Comparison of ENCODE assay signal across 23 cellular contexts in the genomic region with DNA sequence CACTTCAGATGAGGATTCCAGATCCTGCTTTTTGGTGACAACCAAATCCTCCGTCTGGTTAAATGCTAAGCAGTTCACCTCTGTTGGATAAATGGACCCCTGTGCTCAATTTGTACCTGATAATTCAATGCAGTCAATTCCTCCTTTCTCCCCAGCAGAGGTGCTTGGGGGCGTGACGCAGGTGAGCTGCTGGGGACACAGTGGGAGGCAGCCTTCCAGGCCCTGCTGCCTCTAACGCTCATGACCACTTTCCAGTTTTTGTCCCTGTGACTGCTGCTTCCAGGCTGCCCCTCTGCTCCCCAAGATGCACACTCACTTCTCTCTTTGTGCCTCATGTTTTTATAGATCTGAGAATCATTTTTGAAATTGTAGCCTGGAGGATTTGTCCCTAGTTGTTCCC.
DNase-seq lines count a peak whose midpoint lies in the region; ATAC-seq, FAIRE-seq and TF ChIP-seq lines count a peak whose summit lies in the region.
"Had no signal": no experiment of that assay in that cellular context is flagged by ENCODE, and none has a peak within 500 bp of the region (broad histone marks: within the 10 kb centered on the region; RNA-seq: fewer than 3 reads in every experiment).

No MANE protein-coding gene starts in this region.

- H3K4me2 ChIP-seq in HepG2 (ENCODE audit: low read depth, low read length), result no peak overlapping the region
- no peak overlapping the region for H3K4me2 ChIP-seq in neural progenitor cell
- H3K4me2 ChIP-seq: BLaER1, GM23338 had no signal

- H3K4me3 Mint-ChIP-seq in neural progenitor cell, result no peak overlapping the region
- H3K4me3 Mint-ChIP-seq in activated CD4-positive, alpha-beta T cell treated with anti-CD3 and anti-CD28 coated beads, Interleukin-2, amount 10 ng/mL, durations not matched to agents 7 days and 5 days, result no peak overlapping the region
- H3K4me3 Mint-ChIP-seq: B cell; CD4-positive, alpha-beta T cell; CD8-positive, alpha-beta memory T cell; GM23338 had no signal

- H3K9ac ChIP-seq in HepG2 (ENCODE audit: insufficient read depth, low read depth, low read length) (no peak overlapping the region), neural progenitor cell (no peak overlapping the region)
- H3K9ac ChIP-seq: BLaER1 had no signal

- CTCF ChIA-PET in HepG2 (lab: Yijun Ruan, JAX; ENCODE audit: low intra/inter-chr PET ratio, low total read pairs), result no interaction called here
- CTCF ChIA-PET in activated CD4-positive, alpha-beta T cell treated with anti-CD3 and anti-CD28 coated beads, Interleukin-2, amount 10 ng/mL, durations not matched to agents 7 days and 5 days (lab: Charles Lee), result no interaction called here

- POLR2A ChIA-PET in HepG2 (lab: Yijun Ruan, JAX), result no interaction called here
- POLR2A ChIA-PET in activated CD4-positive, alpha-beta T cell treated with anti-CD3 and anti-CD28 coated beads, Interleukin-2, amount 10 ng/mL, durations not matched to agents 7 days and 5 days (lab: Charles Lee), result no interaction called here

- peaks cover 19% of the 10 kb centered on the region for H3K4me1 Mint-ChIP-seq in neural progenitor cell
- H3K4me1 Mint-ChIP-seq in activated CD4-positive, alpha-beta T cell treated with anti-CD3 and anti-CD28 coated beads, Interleukin-2, amount 10 ng/mL, durations not matched to agents 7 days and 5 days, result no peaks in the 10 kb centered on the region
- H3K4me1 Mint-ChIP-seq: B cell; CD8-positive, alpha-beta memory T cell had no signal

- H3K4me3 ChIP-seq in HepG2 (replicated peaks in 1 of 3; ENCODE audit: insufficient read depth in 1 of 3, low read depth in 2 of 3, low read length in 3 of 3), result no peak overlapping the region
- H3K4me3 ChIP-seq in right lobe of liver, result no peak overlapping the region
- no peak overlapping the region for H3K4me3 ChIP-seq in neural progenitor cell
- H3K4me3 ChIP-seq: BLaER1, GM12878, GM23338 had no signal

- ATAC-seq in HepG2 (no peak), right lobe of liver (no peak), GM19035 (IDR thresholded peaks at IDR 0.05; ENCODE audit: unreplicated experiment) (no peak)
- ATAC-seq: GM12878, GM23338 had no signal

- H3K27ac Mint-ChIP-seq in neural progenitor cell, result peak overlapping the region; percentile 85
- H3K27ac Mint-ChIP-seq in activated CD4-positive, alpha-beta T cell treated with anti-CD3 and anti-CD28 coated beads, Interleukin-2, amount 10 ng/mL, durations not matched to agents 7 days and 5 days, result no peak overlapping the region
- H3K27ac Mint-ChIP-seq: B cell; CD4-positive, alpha-beta T cell; CD8-positive, alpha-beta memory T cell; GM23338 had no signal

- H3K79me2 ChIP-seq in HepG2 (ENCODE audit: insufficient read depth, low read length) (no peaks in the 10 kb centered on the region), neural progenitor cell (ENCODE audit: low read depth) (no peaks in the 10 kb centered on the region)

- in situ Hi-C loops in HepG2 (cut with HindIII; ENCODE audit: extremely low pct_ligation_motif_present, low pct_unique_long_range_greater_than_20kb), result no loop called here

- no peaks in the 10 kb centered on the region for H3K9me3 ChIP-seq in HepG2 (ENCODE audit: low read length)
- no peaks in the 10 kb centered on the region for H3K9me3 ChIP-seq in right lobe of liver
- H3K9me3 ChIP-seq in neural progenitor cell (ENCODE audit: low read depth), result no peaks in the 10 kb centered on the region
- H3K9me3 ChIP-seq: BLaER1 had no signal

- DNase-seq in HepG2 (ENCODE audit: low spot score) (no peak), right lobe of liver (no peak), islet precursor cell (peak; percentile 16), neural progenitor cell (ENCODE audit: low spot score) (no peak), T-helper 9 cell (no peak)
- DNase-seq in activated CD4-positive, alpha-beta T cell treated with anti-CD3 and anti-CD28 coated beads, Interleukin-2, amount 10 ng/mL, durations not matched to agents 7 days and 5 days, result no peak
- DNase-seq: CD4-positive, alpha-beta T cell; CD8-positive, alpha-beta memory T cell; DMS 273 treated with DMSO at 0.1 percent for 48 hours; DMS79; EL; GDM1; HCEC 1CT had no signal

- H3K27ac ChIP-seq in HepG2 (ENCODE audit: extremely low read length, insufficient read depth, low read length) (no peak overlapping the region), right lobe of liver (no peak overlapping the region), neural progenitor cell (no peak overlapping the region)
- H3K27ac ChIP-seq: 22Rv1, BLaER1, C4-2B had no signal

- peaks cover 10 to 37% of the 10 kb centered on the region in 2 experiments; a peak in 3 of 5 replicates for H3K27me3 ChIP-seq in HepG2 (ENCODE audit: control insufficient read depth in 1 of 2, insufficient read depth in 2 of 2, low read length in 2 of 2)
- H3K27me3 ChIP-seq in right lobe of liver, result no peaks in the 10 kb centered on the region
- no peaks in the 10 kb centered on the region for H3K27me3 ChIP-seq in neural progenitor cell
- H3K27me3 ChIP-seq: BLaER1 had no signal

- TF ChIP-seq RAD21 in HepG2 (CRISPR knock-in tag; IDR thresholded peaks at IDR 0.05), result no peak

- H4K20me1 ChIP-seq in HepG2 (ENCODE audit: insufficient read depth, low read length) (no peaks in the 10 kb centered on the region), neural progenitor cell (ENCODE audit: low read depth) (no peaks in the 10 kb centered on the region)
- H4K20me1 ChIP-seq: BLaER1 had no signal

- FAIRE-seq in HepG2 (lab: Jason Lieb, UNC), result no peak
- FAIRE-seq: A204.1, D721Med, GM12878, H54 had no signal

- TF ChIP-seq POLR2A in HepG2 (IDR thresholded peaks at IDR 0.05; ENCODE audit: insufficient read depth in 1 of 2, low read depth in 2 of 2, low read length in 2 of 2), result no peak
- no peak for TF ChIP-seq POLR2A in right lobe of liver (IDR thresholded peaks at IDR 0.05)

- H3F3A ChIP-seq in neural progenitor cell (ENCODE audit: low read depth), result no peaks in the 10 kb centered on the region

- H2AFZ ChIP-seq in HepG2 (ENCODE audit: low read length) (no peak overlapping the region), neural progenitor cell (replicated peaks) (no peak overlapping the region)
- H2AFZ ChIP-seq: GM23338 had no signal

- no peaks in the 10 kb centered on the region for H3K9me3 Mint-ChIP-seq in neural progenitor cell
- no peaks in the 10 kb centered on the region for H3K9me3 Mint-ChIP-seq in activated CD4-positive, alpha-beta T cell treated with anti-CD3 and anti-CD28 coated beads, Interleukin-2, amount 10 ng/mL, durations not matched to agents 7 days and 5 days
- H3K9me3 Mint-ChIP-seq: CD4-positive, alpha-beta T cell; CD8-positive, alpha-beta memory T cell; GM23338 had no signal

- H3K27me3 Mint-ChIP-seq in neural progenitor cell (ENCODE audit: insufficient read depth, low read depth), result peaks cover 6% of the 10 kb centered on the region
- H3K27me3 Mint-ChIP-seq in activated CD4-positive, alpha-beta T cell treated with anti-CD3 and anti-CD28 coated beads, Interleukin-2, amount 10 ng/mL, durations not matched to agents 7 days and 5 days, result no peaks in the 10 kb centered on the region

- TF ChIP-seq EP300 in HepG2 (IDR thresholded peaks at IDR 0.05; ENCODE audit: low read depth in 2 of 2, low read length in 2 of 2), result no peak
- TF ChIP-seq EP300 in HepG2 (CRISPR knock-in tag; IDR thresholded peaks at IDR 0.05; ENCODE audit: borderline replicate concordance), result no peak

- no peaks in the 10 kb centered on the region for H3K36me3 ChIP-seq in HepG2 (replicated peaks in 1 of 2; ENCODE audit: control insufficient read depth in 1 of 2, insufficient read depth in 2 of 2, low read length in 2 of 2)
- H3K36me3 ChIP-seq in right lobe of liver, result no peaks in the 10 kb centered on the region
- H3K36me3 ChIP-seq in neural progenitor cell, result no peaks in the 10 kb centered on the region
- H3K36me3 ChIP-seq: BLaER1 had no signal

- H3K4me1 ChIP-seq in HepG2 (ENCODE audit: insufficient read depth, low read length) (peaks cover 84% of the 10 kb centered on the region), right lobe of liver (peaks cover 0 to 8% (median 2%) of the 10 kb centered on the region in 4 donors), neural progenitor cell (peaks cover 3% of the 10 kb centered on the region)
- H3K4me1 ChIP-seq: BLaER1 had no signal

- 76% methylated on average over 4 of the region's 4 CpGs for WGBS in HepG2 (ENCODE audit: low lambda C conversion rate)
- no CpG with 5 or more reads among the region's 4 CpGs for WGBS in right lobe of liver (ENCODE audit: insufficient coverage, low coverage, low lambda C conversion rate, missing lambda C conversion rate)

- BruUV-seq in HepG2 (replicated peaks; lab: Mats Ljungman, UMichigan), result no TSS peak

- TF ChIP-seq CTCF in HepG2 (CRISPR knock-in tag; IDR thresholded peaks at IDR 0.05) (no peak), right lobe of liver (IDR thresholded peaks at IDR 0.05) (no peak), neural progenitor cell (IDR thresholded peaks at IDR 0.05) (no peak)

- intact Hi-C loops in HepG2 (cut with micrococcal nuclease; ENCODE audit: unreplicated experiment) (no loop called here), right lobe of liver (cut with DNase I) (no loop called here)

- no peaks in the 10 kb centered on the region for H3K36me3 Mint-ChIP-seq in neural progenitor cell
- no peaks in the 10 kb centered on the region for H3K36me3 Mint-ChIP-seq in activated CD4-positive, alpha-beta T cell treated with anti-CD3 and anti-CD28 coated beads, Interleukin-2, amount 10 ng/mL, durations not matched to agents 7 days and 5 days (ENCODE audit: low read depth)
- H3K36me3 Mint-ChIP-seq: CD8-positive, alpha-beta memory T cell had no signal

TF ChIP-seq in HepG2, 621 proteins besides CTCF, POLR2A, EP300 and RAD21:
- TF ChIP-seq, protein P1, sequence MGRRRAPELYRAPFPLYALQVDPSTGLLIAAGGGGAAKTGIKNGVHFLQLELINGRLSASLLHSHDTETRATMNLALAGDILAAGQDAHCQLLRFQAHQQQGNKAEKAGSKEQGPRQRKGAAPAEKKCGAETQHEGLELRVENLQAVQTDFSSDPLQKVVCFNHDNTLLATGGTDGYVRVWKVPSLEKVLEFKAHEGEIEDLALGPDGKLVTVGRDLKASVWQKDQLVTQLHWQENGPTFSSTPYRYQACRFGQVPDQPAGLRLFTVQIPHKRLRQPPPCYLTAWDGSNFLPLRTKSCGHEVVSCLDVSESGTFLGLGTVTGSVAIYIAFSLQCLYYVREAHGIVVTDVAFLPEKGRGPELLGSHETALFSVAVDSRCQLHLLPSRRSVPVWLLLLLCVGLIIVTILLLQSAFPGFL (CRISPR knock-in tag; IDR thresholded peaks at IDR 0.05), result no peak
- peak; percentile 22; the same call in 1 of the 2 replicates for TF ChIP-seq ZFX (CRISPR knock-in tag; IDR thresholded peaks at IDR 0.05; ENCODE audit: low read depth)
